ENCODE assay signal across 1 cellular context in genomic region chr12:132478845-132479244, GRCh38.
TF ChIP-seq lines count a peak whose summit lies in the region.

No MANE protein-coding gene starts in this region.

TF ChIP-seq in GM23338, 12 proteins besides CTCF, POLR2A, EP300 and RAD21 (continued from another document):
- no peak for TF ChIP-seq ZNF462 (CRISPR knock-in tag; IDR thresholded peaks at IDR 0.05)
- no peak for TF ChIP-seq ZNF331 (CRISPR knock-in tag; IDR thresholded peaks at IDR 0.05; ENCODE audit: low read depth)
- no peak for TF ChIP-seq REST (IDR thresholded peaks at IDR 0.05; ENCODE audit: unreplicated experiment)
